16 cellular contexts compared by ENCODE assay signal in genomic region chrX:130834149-130834548, GRCh38.
DNase-seq lines count a peak whose midpoint lies in the region; ATAC-seq, FAIRE-seq and TF ChIP-seq lines count a peak whose summit lies in the region.
"Had no signal": no experiment of that assay in that cellular context is flagged by ENCODE, and none has a peak within 500 bp of the region (broad histone marks: within the 10 kb centered on the region; RNA-seq: fewer than 3 reads in every experiment).

No MANE protein-coding gene starts in this region.

- H3K36me3 ChIP-seq in HAP-1 (replicated peaks) (no peaks in the 10 kb centered on the region), K562 (ENCODE audit: control insufficient read depth, insufficient read depth, low read length) (no peaks in the 10 kb centered on the region), smooth muscle cell (ENCODE audit: low read depth) (no peaks in the 10 kb centered on the region)
- H3K36me3 ChIP-seq: ascending aorta, sigmoid colon had no signal

- H3K4me2 ChIP-seq in K562 (ENCODE audit: insufficient read depth, low read length) (no peak overlapping the region), smooth muscle cell (no peak overlapping the region)

- H3K9me3 Mint-ChIP-seq in neural crest cell = peaks cover 3% of the 10 kb centered on the region
- H3K9me3 Mint-ChIP-seq: CD8-positive, alpha-beta memory T cell; nephron; stimulated activated naive B cell treated with anti-CD40 and anti-IgM and Interleukin-4, amounts not matched to agents 10 μg/mL and 1 μg/mL and 100 μg/mL, for 72 hours; type B pancreatic cell had no signal

- H3K36me3 Mint-ChIP-seq in neural crest cell (ENCODE audit: low read depth) = no peaks in the 10 kb centered on the region
- H3K36me3 Mint-ChIP-seq: CD8-positive, alpha-beta memory T cell; type B pancreatic cell had no signal

- POLR2A ChIA-PET in K562 (lab: Yijun Ruan, JAX) = no interaction called here

- no peaks in the 10 kb centered on the region for H3K79me2 ChIP-seq in K562 (ENCODE audit: control insufficient read depth, insufficient read depth, low read length)
- no peaks in the 10 kb centered on the region for H3K79me2 ChIP-seq in smooth muscle cell (ENCODE audit: low read depth)

- TF ChIP-seq POLR2A in K562 (conservative IDR thresholded peaks at IDR 0.05) = no peak

- FAIRE-seq in K562 (lab: Jason Lieb, UNC) = no peak
- FAIRE-seq: TTC549 had no signal

- H3F3A ChIP-seq in smooth muscle cell (ENCODE audit: low read depth) = no peaks in the 10 kb centered on the region

- no peak overlapping the region for H3K4me3 Mint-ChIP-seq in neural crest cell
- H3K4me3 Mint-ChIP-seq: CD8-positive, alpha-beta memory T cell; nephron; stimulated activated naive B cell treated with anti-CD40 and anti-IgM and Interleukin-4, amounts not matched to agents 10 μg/mL and 1 μg/mL and 100 μg/mL, for 72 hours; type B pancreatic cell had no signal

- peaks cover 3% of the 10 kb centered on the region; the same call in 1 of the 2 replicates for H3K4me1 ChIP-seq in HAP-1
- peaks cover 0 to 41% of the 10 kb centered on the region in 2 experiments; a peak in 2 of 5 replicates for H3K4me1 ChIP-seq in K562 (replicated peaks in 1 of 2; ENCODE audit: control insufficient read depth in 2 of 2, insufficient read depth in 2 of 2, low read length in 2 of 2)
- H3K4me1 ChIP-seq in smooth muscle cell (ENCODE audit: low read depth) = no peaks in the 10 kb centered on the region
- H3K4me1 ChIP-seq: ascending aorta, sigmoid colon had no signal

- H3K9me3 ChIP-seq in HAP-1 (no peaks in the 10 kb centered on the region), K562 (replicated peaks; ENCODE audit: control insufficient read depth, insufficient read depth, low read depth, low read length) (no peaks in the 10 kb centered on the region), smooth muscle cell (replicated peaks; ENCODE audit: low read depth) (no peaks in the 10 kb centered on the region)
- H3K9me3 ChIP-seq: ascending aorta, sigmoid colon had no signal

- H3K9me1 ChIP-seq in K562 (ENCODE audit: control insufficient read depth, insufficient read depth, low read length) = no peaks in the 10 kb centered on the region

- H3K27me3 ChIP-seq in HAP-1 (ENCODE audit: low read depth) (no peaks in the 10 kb centered on the region), K562 (ENCODE audit: control insufficient read depth in 2 of 2, insufficient read depth in 2 of 2, low read length in 2 of 2) (no peaks in the 10 kb centered on the region), smooth muscle cell (ENCODE audit: low read depth) (no peaks in the 10 kb centered on the region)
- H3K27me3 ChIP-seq: ascending aorta, sigmoid colon had no signal

- ATAC-seq in K562 = no peak
- no peak for ATAC-seq in HG03460 (IDR thresholded peaks at IDR 0.05; ENCODE audit: unreplicated experiment)
- ATAC-seq: Right ventricle myocardium inferior had no signal

- TF ChIP-seq RAD21 in K562 (CRISPR knock-in tag; conservative IDR thresholded peaks at IDR 0.05 in 1 of 2, IDR thresholded peaks at IDR 0.05 in 1 of 2) = no peak

- no peaks in the 10 kb centered on the region for H4K20me1 ChIP-seq in K562 (replicated peaks; ENCODE audit: control insufficient read depth, insufficient read depth, low read length)
- no peaks in the 10 kb centered on the region for H4K20me1 ChIP-seq in smooth muscle cell (ENCODE audit: low read depth)

- peak; percentile 53 to 61 for DNase-seq in HAP-1 (ENCODE audit: low spot score in 2 of 2)
- DNase-seq in NCI-H2107 (lab: John Stamatoyannopoulos, UW) = peak; percentile 7
- no peak for DNase-seq in K562 (ENCODE audit: extremely low read depth in 1 of 4, low spot score in 3 of 4)
- no peak for DNase-seq in neural crest cell (ENCODE audit: low read depth, low spot score)
- no peak for DNase-seq in GM03348 (ENCODE audit: low spot score)
- DNase-seq in smooth muscle cell (lab: John Stamatoyannopoulos, UW; ENCODE audit: unreplicated experiment) = no peak
- DNase-seq: CD8-positive, alpha-beta memory T cell; NCI-H524 treated with DMSO at 0.1 percent for 48 hours; sigmoid colon; stimulated activated naive B cell treated with anti-CD40 and anti-IgM and Interleukin-4, amounts not matched to agents 10 μg/mL and 1 μg/mL and 100 μg/mL, for 72 hours had no signal

- no peak for TF ChIP-seq CTCF in K562 (IDR thresholded peaks at IDR 0.05 in 2 of 3, conservative IDR thresholded peaks at IDR 0.05 in 1 of 3; ENCODE audit: insufficient read depth in 2 of 3, low read depth in 1 of 3, low read length in 3 of 3)
- no peak for TF ChIP-seq CTCF in neural crest cell (conservative IDR thresholded peaks at IDR 0.05)
- no peak for TF ChIP-seq CTCF in smooth muscle cell (IDR thresholded peaks at IDR 0.05; ENCODE audit: borderline replicate concordance, insufficient read depth, poor library complexity, severe bottlenecking)

- no peak overlapping the region for H3K4me3 ChIP-seq in HAP-1
- H3K4me3 ChIP-seq in K562 = no peak overlapping the region
- H3K4me3 ChIP-seq in smooth muscle cell = no peak overlapping the region
- H3K4me3 ChIP-seq: ascending aorta, sigmoid colon had no signal

- peaks cover 71% of the 10 kb centered on the region for H3K4me1 Mint-ChIP-seq in neural crest cell

- H3K27ac ChIP-seq in K562 (ENCODE audit: extremely low read depth, low read depth, low read length) = no peak overlapping the region
- H3K27ac ChIP-seq in smooth muscle cell (ENCODE audit: low read depth) = no peak overlapping the region
- H3K27ac ChIP-seq: ascending aorta, sigmoid colon had no signal

- CTCF ChIA-PET in K562 (lab: Yijun Ruan, JAX; ENCODE audit: low intra/inter-chr PET ratio) = no interaction called here

- peak overlapping the region; percentile 57 for H3K27ac Mint-ChIP-seq in neural crest cell (ENCODE audit: unreplicated experiment)
- H3K27ac Mint-ChIP-seq: CD8-positive, alpha-beta memory T cell; stimulated activated naive B cell treated with anti-CD40 and anti-IgM and Interleukin-4, amounts not matched to agents 10 μg/mL and 1 μg/mL and 100 μg/mL, for 72 hours; type B pancreatic cell had no signal

- in situ Hi-C loops in HAP-1 (cut with MboI; ENCODE audit: low sequenced_read_pairs) = no loop called here
- in situ Hi-C loops in K562 (cut with MboI) = no loop called here

- no peaks in the 10 kb centered on the region for H3K27me3 Mint-ChIP-seq in neural crest cell (ENCODE audit: low read depth)
- H3K27me3 Mint-ChIP-seq: stimulated activated naive B cell treated with anti-CD40 and anti-IgM and Interleukin-4, amounts not matched to agents 10 μg/mL and 1 μg/mL and 100 μg/mL, for 72 hours; type B pancreatic cell had no signal

- no peak for TF ChIP-seq EP300 in K562 (IDR thresholded peaks at IDR 0.05; ENCODE audit: low read length)

- no TSS peak for BruUV-seq in K562 (replicated peaks; lab: Mats Ljungman, UMichigan)

- H3K9ac ChIP-seq in K562 (ENCODE audit: insufficient read depth in 1 of 2, low read depth in 2 of 2, low read length in 2 of 2) = no peak overlapping the region
- H3K9ac ChIP-seq in smooth muscle cell (ENCODE audit: low read depth) = no peak overlapping the region

- H2AFZ ChIP-seq in K562 (ENCODE audit: low read depth, low read length) (no peak overlapping the region; the same call in 1 of the 2 replicates), smooth muscle cell (ENCODE audit: low read depth) (no peak overlapping the region)

- intact Hi-C loops in K562 (cut with micrococcal nuclease) = loop anchor here (5.0 kb wide), 1 partner anchor 77 kb away; no protein-coding TSS in a partner anchor

- WGBS in K562 (ENCODE audit: insufficient coverage, low coverage, missing lambda C conversion rate) = 33% methylated on average over 1 of the region's 1 CpG
- WGBS in smooth muscle cell (ENCODE audit: low lambda C conversion rate) = 53% methylated on average over 1 of the region's 1 CpG

TF ChIP-seq in K562, 482 proteins besides CTCF, POLR2A, EP300 and RAD21:
- no peak for TF ChIP-seq ZFP30 (CRISPR knock-in tag; IDR thresholded peaks at IDR 0.05; ENCODE audit: borderline replicate concordance)
- no peak for TF ChIP-seq ZNF23 (CRISPR knock-in tag; IDR thresholded peaks at IDR 0.05)
- no peak for TF ChIP-seq ARHGAP35 (IDR thresholded peaks at IDR 0.05; ENCODE audit: partially characterized antibody)
- no peak for TF ChIP-seq IFI16 (CRISPR knock-in tag; IDR thresholded peaks at IDR 0.05)
- TF ChIP-seq SRF (CRISPR knock-in tag; IDR thresholded peaks at IDR 0.05) = no peak
- no peak for TF ChIP-seq RBM25 (IDR thresholded peaks at IDR 0.05; ENCODE audit: low read depth, low read length, severe bottlenecking)
- TF ChIP-seq PURB (CRISPR knock-in tag; IDR thresholded peaks at IDR 0.05; ENCODE audit: low read depth) = no peak
- TF ChIP-seq ZZZ3 (IDR thresholded peaks at IDR 0.05) = no peak
- TF ChIP-seq NR2C2 (CRISPR knock-in tag; IDR thresholded peaks at IDR 0.05) = no peak
- peak; percentile 52 for TF ChIP-seq NR2C2 (tag; IDR thresholded peaks at IDR 0.05)
- no peak for TF ChIP-seq SLC30A9 (CRISPR knock-in tag; IDR thresholded peaks at IDR 0.05)
- TF ChIP-seq ELF1 (tag; IDR thresholded peaks at IDR 0.05) = 0 out of 2 replicates have a peak, but pooled peaks have one; percentile 19
- no peak for TF ChIP-seq RNF2 (IDR thresholded peaks at IDR 0.05)

Comparison
In these comparisons a context has a peak if more than half of its experiments do, and no peak if none do; other contexts are left out.
1. DNase-seq: peak in HAP-1 (2 of 2) and NCI-H2107 (single experiment); none in K562 (0 of 4), neural crest cell (single experiment), GM03348 (single experiment) and smooth muscle cell (single experiment).